Comparison of ENCODE assay signal across 1 cellular context in the genomic region with DNA sequence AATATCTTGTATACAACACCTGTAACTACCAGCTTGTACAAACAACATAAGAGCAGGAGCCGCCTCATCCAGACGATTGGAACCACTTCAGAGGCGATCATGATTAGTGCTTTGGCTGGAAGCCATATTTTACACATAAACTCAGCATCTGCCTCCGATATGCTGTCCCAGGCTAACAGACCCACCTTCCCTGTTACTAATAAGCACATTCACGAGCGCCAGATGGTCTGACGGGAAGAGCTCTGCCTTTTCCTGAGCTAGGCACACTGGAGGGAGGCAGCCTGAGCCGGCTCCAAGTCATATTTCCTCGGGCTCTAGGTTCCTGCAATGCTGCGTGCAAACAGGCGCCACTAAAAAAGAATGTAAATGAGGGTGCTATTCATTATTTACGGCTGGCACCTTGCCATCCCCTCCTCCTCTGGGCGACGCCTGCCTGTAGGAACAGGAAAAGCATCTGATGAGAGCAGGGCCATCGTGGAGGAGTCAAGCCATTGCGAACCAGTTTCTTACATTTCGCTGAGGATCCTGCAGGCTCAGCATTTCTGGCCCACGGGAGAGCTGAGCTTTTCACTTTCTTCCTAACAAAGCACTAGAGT.
A peak's percentile ranks its signal among the peaks of the same experiment; 100 is the strongest.
TF ChIP-seq lines count a peak whose summit lies in the region.

No MANE protein-coding gene starts in this region.

TF ChIP-seq in HepG2, 621 proteins besides CTCF, POLR2A, EP300 and RAD21 (continued from another document):
- TF ChIP-seq, protein P1, sequence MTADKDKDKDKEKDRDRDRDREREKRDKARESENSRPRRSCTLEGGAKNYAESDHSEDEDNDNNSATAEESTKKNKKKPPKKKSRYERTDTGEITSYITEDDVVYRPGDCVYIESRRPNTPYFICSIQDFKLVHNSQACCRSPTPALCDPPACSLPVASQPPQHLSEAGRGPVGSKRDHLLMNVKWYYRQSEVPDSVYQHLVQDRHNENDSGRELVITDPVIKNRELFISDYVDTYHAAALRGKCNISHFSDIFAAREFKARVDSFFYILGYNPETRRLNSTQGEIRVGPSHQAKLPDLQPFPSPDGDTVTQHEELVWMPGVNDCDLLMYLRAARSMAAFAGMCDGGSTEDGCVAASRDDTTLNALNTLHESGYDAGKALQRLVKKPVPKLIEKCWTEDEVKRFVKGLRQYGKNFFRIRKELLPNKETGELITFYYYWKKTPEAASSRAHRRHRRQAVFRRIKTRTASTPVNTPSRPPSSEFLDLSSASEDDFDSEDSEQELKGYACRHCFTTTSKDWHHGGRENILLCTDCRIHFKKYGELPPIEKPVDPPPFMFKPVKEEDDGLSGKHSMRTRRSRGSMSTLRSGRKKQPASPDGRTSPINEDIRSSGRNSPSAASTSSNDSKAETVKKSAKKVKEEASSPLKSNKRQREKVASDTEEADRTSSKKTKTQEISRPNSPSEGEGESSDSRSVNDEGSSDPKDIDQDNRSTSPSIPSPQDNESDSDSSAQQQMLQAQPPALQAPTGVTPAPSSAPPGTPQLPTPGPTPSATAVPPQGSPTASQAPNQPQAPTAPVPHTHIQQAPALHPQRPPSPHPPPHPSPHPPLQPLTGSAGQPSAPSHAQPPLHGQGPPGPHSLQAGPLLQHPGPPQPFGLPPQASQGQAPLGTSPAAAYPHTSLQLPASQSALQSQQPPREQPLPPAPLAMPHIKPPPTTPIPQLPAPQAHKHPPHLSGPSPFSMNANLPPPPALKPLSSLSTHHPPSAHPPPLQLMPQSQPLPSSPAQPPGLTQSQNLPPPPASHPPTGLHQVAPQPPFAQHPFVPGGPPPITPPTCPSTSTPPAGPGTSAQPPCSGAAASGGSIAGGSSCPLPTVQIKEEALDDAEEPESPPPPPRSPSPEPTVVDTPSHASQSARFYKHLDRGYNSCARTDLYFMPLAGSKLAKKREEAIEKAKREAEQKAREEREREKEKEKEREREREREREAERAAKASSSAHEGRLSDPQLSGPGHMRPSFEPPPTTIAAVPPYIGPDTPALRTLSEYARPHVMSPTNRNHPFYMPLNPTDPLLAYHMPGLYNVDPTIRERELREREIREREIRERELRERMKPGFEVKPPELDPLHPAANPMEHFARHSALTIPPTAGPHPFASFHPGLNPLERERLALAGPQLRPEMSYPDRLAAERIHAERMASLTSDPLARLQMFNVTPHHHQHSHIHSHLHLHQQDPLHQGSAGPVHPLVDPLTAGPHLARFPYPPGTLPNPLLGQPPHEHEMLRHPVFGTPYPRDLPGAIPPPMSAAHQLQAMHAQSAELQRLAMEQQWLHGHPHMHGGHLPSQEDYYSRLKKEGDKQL (CRISPR knock-in tag; IDR thresholded peaks at IDR 0.05; ENCODE audit: low read depth) = no peak
- no peak for TF ChIP-seq EZH2 (conservative IDR thresholded peaks at IDR 0.05; ENCODE audit: low read depth, low read length)
- no peak for TF ChIP-seq RARG (CRISPR knock-in tag; IDR thresholded peaks at IDR 0.05; ENCODE audit: low read depth)
- peak in 1 of 2 experiments; percentile 62; a peak in 3 of 4 replicates for TF ChIP-seq MAFK (conservative IDR thresholded peaks at IDR 0.05 in 1 of 2, IDR thresholded peaks at IDR 0.05 in 1 of 2; ENCODE audit: low read length in 2 of 2)
- TF ChIP-seq JUNB (CRISPR knock-in tag; IDR thresholded peaks at IDR 0.05; ENCODE audit: borderline replicate concordance) = no peak
- no peak for TF ChIP-seq ZNF781 (CRISPR knock-in tag; IDR thresholded peaks at IDR 0.05; ENCODE audit: borderline replicate concordance, not compliant biosample characterization)
- no peak for TF ChIP-seq ZNF562 (CRISPR knock-in tag; IDR thresholded peaks at IDR 0.05; ENCODE audit: borderline replicate concordance)
- TF ChIP-seq, protein P2, sequence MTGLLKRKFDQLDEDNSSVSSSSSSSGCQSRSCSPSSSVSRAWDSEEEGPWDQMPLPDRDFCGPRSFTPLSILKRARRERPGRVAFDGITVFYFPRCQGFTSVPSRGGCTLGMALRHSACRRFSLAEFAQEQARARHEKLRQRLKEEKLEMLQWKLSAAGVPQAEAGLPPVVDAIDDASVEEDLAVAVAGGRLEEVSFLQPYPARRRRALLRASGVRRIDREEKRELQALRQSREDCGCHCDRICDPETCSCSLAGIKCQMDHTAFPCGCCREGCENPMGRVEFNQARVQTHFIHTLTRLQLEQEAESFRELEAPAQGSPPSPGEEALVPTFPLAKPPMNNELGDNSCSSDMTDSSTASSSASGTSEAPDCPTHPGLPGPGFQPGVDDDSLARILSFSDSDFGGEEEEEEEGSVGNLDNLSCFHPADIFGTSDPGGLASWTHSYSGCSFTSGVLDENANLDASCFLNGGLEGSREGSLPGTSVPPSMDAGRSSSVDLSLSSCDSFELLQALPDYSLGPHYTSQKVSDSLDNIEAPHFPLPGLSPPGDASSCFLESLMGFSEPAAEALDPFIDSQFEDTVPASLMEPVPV (CRISPR knock-in tag; IDR thresholded peaks at IDR 0.05) = no peak
- no peak for TF ChIP-seq ZNF138 (CRISPR knock-in tag; IDR thresholded peaks at IDR 0.05; ENCODE audit: low read depth)
- TF ChIP-seq ZFP37 (CRISPR knock-in tag; IDR thresholded peaks at IDR 0.05; ENCODE audit: borderline replicate concordance) = no peak
- TF ChIP-seq ZNF143 (CRISPR knock-in tag; IDR thresholded peaks at IDR 0.05) = no peak
- TF ChIP-seq ZNF577 (CRISPR knock-in tag; IDR thresholded peaks at IDR 0.05; ENCODE audit: borderline replicate concordance, low read depth) = no peak
- TF ChIP-seq, protein P3, sequence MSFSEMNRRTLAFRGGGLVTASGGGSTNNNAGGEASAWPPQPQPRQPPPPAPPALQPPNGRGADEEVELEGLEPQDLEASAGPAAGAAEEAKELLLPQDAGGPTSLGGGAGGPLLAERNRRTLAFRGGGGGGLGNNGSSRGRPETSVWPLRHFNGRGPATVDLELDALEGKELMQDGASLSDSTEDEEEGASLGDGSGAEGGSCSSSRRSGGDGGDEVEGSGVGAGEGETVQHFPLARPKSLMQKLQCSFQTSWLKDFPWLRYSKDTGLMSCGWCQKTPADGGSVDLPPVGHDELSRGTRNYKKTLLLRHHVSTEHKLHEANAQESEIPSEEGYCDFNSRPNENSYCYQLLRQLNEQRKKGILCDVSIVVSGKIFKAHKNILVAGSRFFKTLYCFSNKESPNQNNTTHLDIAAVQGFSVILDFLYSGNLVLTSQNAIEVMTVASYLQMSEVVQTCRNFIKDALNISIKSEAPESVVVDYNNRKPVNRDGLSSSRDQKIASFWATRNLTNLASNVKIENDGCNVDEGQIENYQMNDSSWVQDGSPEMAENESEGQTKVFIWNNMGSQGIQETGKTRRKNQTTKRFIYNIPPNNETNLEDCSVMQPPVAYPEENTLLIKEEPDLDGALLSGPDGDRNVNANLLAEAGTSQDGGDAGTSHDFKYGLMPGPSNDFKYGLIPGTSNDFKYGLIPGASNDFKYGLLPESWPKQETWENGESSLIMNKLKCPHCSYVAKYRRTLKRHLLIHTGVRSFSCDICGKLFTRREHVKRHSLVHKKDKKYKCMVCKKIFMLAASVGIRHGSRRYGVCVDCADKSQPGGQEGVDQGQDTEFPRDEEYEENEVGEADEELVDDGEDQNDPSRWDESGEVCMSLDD (CRISPR knock-in tag; IDR thresholded peaks at IDR 0.05; ENCODE audit: borderline replicate concordance) = no peak
- TF ChIP-seq ZBTB7A (CRISPR knock-in tag; IDR thresholded peaks at IDR 0.05) = no peak
- TF ChIP-seq ZNF552 (CRISPR knock-in tag; IDR thresholded peaks at IDR 0.05; ENCODE audit: borderline replicate concordance) = no peak
